Comparison of ENCODE assay signal across 9 cellular contexts in the genomic region with DNA sequence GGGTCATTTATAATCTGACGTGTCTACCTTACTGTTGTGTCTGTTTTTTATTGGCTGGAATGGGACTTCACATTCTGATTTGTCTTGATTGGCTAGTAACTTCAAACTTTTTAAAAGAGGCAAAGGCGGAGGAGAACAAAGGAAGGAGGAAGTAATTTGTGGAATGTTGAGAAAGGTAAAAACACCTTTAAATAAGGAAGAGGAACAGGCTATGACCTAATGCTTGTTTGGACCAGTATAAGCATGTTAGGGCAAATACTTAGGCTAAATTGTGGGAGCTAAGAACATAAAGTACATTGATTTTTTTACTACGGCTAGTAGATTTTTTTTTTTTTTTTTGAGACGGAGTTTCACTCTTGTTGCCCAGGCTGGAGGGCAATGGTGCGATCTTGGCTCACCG. TPM values are rescaled to one million over a fixed set of nuclear protein-coding genes. Genes with fewer than 3 reads are reported as not detected.
DNase-seq lines count a peak whose midpoint lies in the region; ATAC-seq and TF ChIP-seq lines count a peak whose summit lies in the region.
"Not testable (repeated sequence)": the region's sequence is repeated elsewhere in the genome, so short reads cannot be mapped to it uniquely, and the experiment has no call there.
"Had no signal": no experiment of that assay in that cellular context is flagged by ENCODE, and none has a peak within 500 bp of the region (broad histone marks: within the 10 kb centered on the region; RNA-seq: fewer than 3 reads in every experiment).

No MANE protein-coding gene starts in this region.

- TF ChIP-seq CTCF in HCT116 (IDR thresholded peaks at IDR 0.05 in 2 of 3, conservative IDR thresholded peaks at IDR 0.05 in 1 of 3; ENCODE audit: borderline replicate concordance in 1 of 3, insufficient read depth in 1 of 3, low read depth in 2 of 3, low read length in 2 of 3); MCF 10A (IDR thresholded peaks at IDR 0.05; ENCODE audit: unreplicated experiment): not testable (repeated sequence)

- not testable (repeated sequence) for H2AFZ ChIP-seq in HCT116 (ENCODE audit: low read depth, low read length, poor library complexity, severe bottlenecking)

- ATAC-seq in CD4-positive, CD25-positive, alpha-beta regulatory T cell (ENCODE audit: low read depth in 2 of 2); HCT116; memory B cell (ENCODE audit: low read depth): not testable (repeated sequence)

- H3K27me3 ChIP-seq in CD4-positive, CD25-positive, alpha-beta regulatory T cell (ENCODE audit: control insufficient read depth, insufficient read depth, low read length); HCT116 (ENCODE audit: insufficient read depth, low read length); esophagus (ENCODE audit: control insufficient read depth in 1 of 2, insufficient read depth in 2 of 2, low read length in 2 of 2): not testable (repeated sequence)

- RAD21 ChIA-PET in HCT116 (lab: Charles Lee; ENCODE audit: low non-redundant PET in 1 of 2, low total read pairs in 2 of 2, uncharacterized antibody in 2 of 2, unreplicated experiment in 2 of 2), result not testable (repeated sequence)

- BruUV-seq in HCT116 (replicated peaks; lab: Mats Ljungman, UMichigan), result TSS peak; percentile 45
- BruUV-seq in MCF 10A (replicated peaks; lab: Mats Ljungman, UMichigan), result not testable (repeated sequence)

- peaks cover 58% of the 10 kb centered on the region for H3K36me3 Mint-ChIP-seq in CD4-positive, CD25-positive, alpha-beta regulatory T cell
- H3K36me3 Mint-ChIP-seq in activated CD4-positive, alpha-beta T cell treated with anti-CD3 and anti-CD28 coated beads, Interleukin-2, amount 10 ng/mL, durations not matched to agents 24 days and 14 days (ENCODE audit: low read depth), result peaks cover 68% of the 10 kb centered on the region
- peaks cover 64% of the 10 kb centered on the region for H3K36me3 Mint-ChIP-seq in activated naive CD4-positive, alpha-beta T cell treated with anti-CD3 and anti-CD28 coated beads for 36 hours (ENCODE audit: low read depth)
- peaks cover 100% of the 10 kb centered on the region for H3K36me3 Mint-ChIP-seq in MCF 10A (ENCODE audit: insufficient read depth, unreplicated experiment)
- H3K36me3 Mint-ChIP-seq in memory B cell, result peaks cover 39% of the 10 kb centered on the region
- peaks cover 80% of the 10 kb centered on the region for H3K36me3 Mint-ChIP-seq in stimulated activated naive CD8-positive, alpha-beta T cell treated with anti-CD3 and anti-CD28 coated beads, Interleukin-15, Interleukin-2, amounts not matched to agents 100 ng/mL and 50 ng/mL, for 24 hours (ENCODE audit: low read depth)

- peak overlapping the region in 1 of 4 donors; percentile 38 for H3K4me3 Mint-ChIP-seq in CD4-positive, CD25-positive, alpha-beta regulatory T cell
- H3K4me3 Mint-ChIP-seq in activated CD4-positive, alpha-beta T cell treated with anti-CD3 and anti-CD28 coated beads, Interleukin-2, amount 10 ng/mL, durations not matched to agents 24 days and 14 days; activated naive CD4-positive, alpha-beta T cell treated with anti-CD3 and anti-CD28 coated beads for 36 hours; MCF 10A (ENCODE audit: unreplicated experiment); memory B cell; stimulated activated naive CD8-positive, alpha-beta T cell treated with anti-CD3 and anti-CD28 coated beads, Interleukin-15, Interleukin-2, amounts not matched to agents 100 ng/mL and 50 ng/mL, for 24 hours: not testable (repeated sequence)

- not testable (repeated sequence) for H3K4me1 ChIP-seq in CD4-positive, CD25-positive, alpha-beta regulatory T cell (ENCODE audit: control insufficient read depth, insufficient read depth, low read length, poor library complexity, severe bottlenecking); HCT116 (ENCODE audit: control insufficient read depth in 1 of 2, insufficient read depth in 2 of 2, low read length in 2 of 2); esophagus (ENCODE audit: control insufficient read depth in 2 of 2, insufficient read depth in 2 of 2, low read length in 1 of 2)

- H3K4me2 ChIP-seq in HCT116 (ENCODE audit: low read length), result not testable (repeated sequence)

- WGBS in esophagus, 2 donors, result 58 to 75% methylated on average over 6 of the region's 6 CpGs

- H3K79me2 ChIP-seq in HCT116 (ENCODE audit: insufficient read depth, low read length), result peaks cover 95% of the 10 kb centered on the region

- intact Hi-C loops in HCT116 (cut with micrococcal nuclease), result loop anchor here (5.0 kb wide), 1 partner anchor 81 kb away; no protein-coding TSS in a partner anchor
- intact Hi-C loops in activated CD4-positive, alpha-beta T cell treated with anti-CD3 and anti-CD28 coated beads, Interleukin-2, amount 10 ng/mL, durations not matched to agents 24 days and 14 days (cut with micrococcal nuclease); activated naive CD4-positive, alpha-beta T cell treated with anti-CD3 and anti-CD28 coated beads for 36 hours (cut with micrococcal nuclease); MCF 10A (cut with micrococcal nuclease): not testable (repeated sequence)

- H3K27ac ChIP-seq in CD4-positive, CD25-positive, alpha-beta regulatory T cell (ENCODE audit: insufficient read depth, low read length, poor library complexity, severe bottlenecking); HCT116 (ENCODE audit: low read depth, low read length): not testable (repeated sequence)
- H3K27ac ChIP-seq in esophagus (ENCODE audit: low read depth in 2 of 2, low read length in 1 of 2), result peak overlapping the region; percentile 79 to 84

- not testable (repeated sequence) for H3K9me3 ChIP-seq in CD4-positive, CD25-positive, alpha-beta regulatory T cell (ENCODE audit: control insufficient read depth in 2 of 2, low read length in 2 of 2); HCT116 (ENCODE audit: control insufficient read depth in 1 of 2, insufficient read depth in 1 of 2, low read depth in 1 of 2, low read length in 2 of 2); esophagus (ENCODE audit: control insufficient read depth in 2 of 2, insufficient read depth in 1 of 2, low read depth in 1 of 2, low read length in 1 of 2)

- H3K27ac Mint-ChIP-seq in CD4-positive, CD25-positive, alpha-beta regulatory T cell, result peak overlapping the region in 2 of 3 donors; percentile 36 to 82
- peak overlapping the region; percentile 29 for H3K27ac Mint-ChIP-seq in activated CD4-positive, alpha-beta T cell treated with anti-CD3 and anti-CD28 coated beads, Interleukin-2, amount 10 ng/mL, durations not matched to agents 24 days and 14 days
- H3K27ac Mint-ChIP-seq in activated naive CD4-positive, alpha-beta T cell treated with anti-CD3 and anti-CD28 coated beads for 36 hours, result peak overlapping the region; percentile 50
- peak overlapping the region; percentile 80 for H3K27ac Mint-ChIP-seq in MCF 10A (ENCODE audit: low read depth, unreplicated experiment)
- peak overlapping the region; percentile 22 for H3K27ac Mint-ChIP-seq in memory B cell
- H3K27ac Mint-ChIP-seq in stimulated activated naive CD8-positive, alpha-beta T cell treated with anti-CD3 and anti-CD28 coated beads, Interleukin-15, Interleukin-2, amounts not matched to agents 100 ng/mL and 50 ng/mL, for 24 hours, result peak overlapping the region; percentile 80

- H3K9me3 Mint-ChIP-seq in CD4-positive, CD25-positive, alpha-beta regulatory T cell; activated CD4-positive, alpha-beta T cell treated with anti-CD3 and anti-CD28 coated beads, Interleukin-2, amount 10 ng/mL, durations not matched to agents 24 days and 14 days; activated naive CD4-positive, alpha-beta T cell treated with anti-CD3 and anti-CD28 coated beads for 36 hours; MCF 10A (ENCODE audit: unreplicated experiment); memory B cell; stimulated activated naive CD8-positive, alpha-beta T cell treated with anti-CD3 and anti-CD28 coated beads, Interleukin-15, Interleukin-2, amounts not matched to agents 100 ng/mL and 50 ng/mL, for 24 hours: not testable (repeated sequence)

- H3K4me1 Mint-ChIP-seq in CD4-positive, CD25-positive, alpha-beta regulatory T cell, result peaks cover 4 to 31% (median 24%) of the 10 kb centered on the region in 4 donors
- H3K4me1 Mint-ChIP-seq in activated CD4-positive, alpha-beta T cell treated with anti-CD3 and anti-CD28 coated beads, Interleukin-2, amount 10 ng/mL, durations not matched to agents 24 days and 14 days, result peaks cover 13% of the 10 kb centered on the region
- H3K4me1 Mint-ChIP-seq in activated naive CD4-positive, alpha-beta T cell treated with anti-CD3 and anti-CD28 coated beads for 36 hours (ENCODE audit: low read depth), result peaks cover 26% of the 10 kb centered on the region
- not testable (repeated sequence) for H3K4me1 Mint-ChIP-seq in MCF 10A (ENCODE audit: insufficient read depth, unreplicated experiment); memory B cell
- H3K4me1 Mint-ChIP-seq in stimulated activated naive CD8-positive, alpha-beta T cell treated with anti-CD3 and anti-CD28 coated beads, Interleukin-15, Interleukin-2, amounts not matched to agents 100 ng/mL and 50 ng/mL, for 24 hours (ENCODE audit: low read depth), result peaks cover 29% of the 10 kb centered on the region

- H3K9me2 ChIP-seq in HCT116 (ENCODE audit: insufficient read depth), result not testable (repeated sequence)

- not testable (repeated sequence) for TF ChIP-seq RAD21 in HCT116 (IDR thresholded peaks at IDR 0.05; ENCODE audit: low read depth)

- not testable (repeated sequence) for H3K9ac ChIP-seq in HCT116 (ENCODE audit: low read length)

- H3K36me3 ChIP-seq in CD4-positive, CD25-positive, alpha-beta regulatory T cell (ENCODE audit: control insufficient read depth, insufficient read depth, low read length), result peaks cover 81% of the 10 kb centered on the region
- H3K36me3 ChIP-seq in HCT116 (ENCODE audit: control insufficient read depth in 1 of 2, insufficient read depth in 2 of 2, low read length in 2 of 2) (peaks cover 64 to 76% of the 10 kb centered on the region in 2 experiments), esophagus (ENCODE audit: control insufficient read depth in 2 of 2, insufficient read depth in 2 of 2, low read length in 1 of 2) (peaks cover 2 to 26% of the 10 kb centered on the region in 2 donors)

- H3K27me3 Mint-ChIP-seq in CD4-positive, CD25-positive, alpha-beta regulatory T cell; activated CD4-positive, alpha-beta T cell treated with anti-CD3 and anti-CD28 coated beads, Interleukin-2, amount 10 ng/mL, durations not matched to agents 24 days and 14 days; activated naive CD4-positive, alpha-beta T cell treated with anti-CD3 and anti-CD28 coated beads for 36 hours (ENCODE audit: low read depth); MCF 10A (ENCODE audit: insufficient read depth, unreplicated experiment); memory B cell; stimulated activated naive CD8-positive, alpha-beta T cell treated with anti-CD3 and anti-CD28 coated beads, Interleukin-15, Interleukin-2, amounts not matched to agents 100 ng/mL and 50 ng/mL, for 24 hours: not testable (repeated sequence)

- H4K20me1 ChIP-seq in HCT116 (ENCODE audit: insufficient read depth), result peaks cover 12% of the 10 kb centered on the region; the same call in 1 of the 2 replicates

- DNase-seq in CD4-positive, CD25-positive, alpha-beta regulatory T cell; HCT116 (ENCODE audit: low read depth, low spot score); activated CD4-positive, alpha-beta T cell treated with anti-CD3 and anti-CD28 coated beads, Interleukin-2, amount 10 ng/mL, durations not matched to agents 24 days and 14 days; activated naive CD4-positive, alpha-beta T cell treated with anti-CD3 and anti-CD28 coated beads for 36 hours; MCF 10A (ENCODE audit: unreplicated experiment); memory B cell (ENCODE audit: low spot score in 2 of 2): not testable (repeated sequence)

- POLR2A ChIA-PET in HCT116 (lab: Charles Lee), result not testable (repeated sequence)
- POLR2A ChIA-PET in MCF 10A (lab: Yijun Ruan, JAX), result interaction anchor here (0.6 kb wide), 1 partner anchor 17 kb away, joined by 3 read pairs; no protein-coding TSS in a partner anchor

- CTCF ChIA-PET in HCT116 (lab: Charles Lee), result not testable (repeated sequence)
- CTCF ChIA-PET in activated naive CD4-positive, alpha-beta T cell treated with anti-CD3 and anti-CD28 coated beads for 36 hours (lab: Charles Lee), result interaction anchor here (1.8 to 2.3 kb wide), 2 partner anchors 156 to 237 kb away, joined by 6 to 7 read pairs; no protein-coding TSS in a partner anchor
- CTCF ChIA-PET in MCF 10A (lab: Yijun Ruan, JAX), result interaction anchor here (0.7 to 1.2 kb wide), 3 partner anchors 10 to 703 kb away, joined by 4 to 6 read pairs (median 4); no protein-coding TSS in a partner anchor

- H3K4me3 ChIP-seq in CD4-positive, CD25-positive, alpha-beta regulatory T cell (ENCODE audit: low read depth, low read length); HCT116 (replicated peaks in 1 of 2; ENCODE audit: low read depth in 1 of 2, low read length in 2 of 2); esophagus (ENCODE audit: low read depth in 1 of 2, low read length in 2 of 2): not testable (repeated sequence)

- TF ChIP-seq POLR2A in HCT116 (IDR thresholded peaks at IDR 0.05; ENCODE audit: borderline replicate concordance, extremely low read depth, insufficient read depth, insufficient read length), result not testable (repeated sequence)

RNA-seq across cellular contexts. Expression of a gene that starts 18.0 kb away (rescaled TPM):
- 292 TPM for total RNA-seq in CD4-positive, CD25-positive, alpha-beta regulatory T cell
- polyA plus RNA-seq in CD4-positive, CD25-positive, alpha-beta regulatory T cell, result 10 to 100 TPM; 32.6 to 71.6 (median 51.0) TPM
- total RNA-seq in HCT116 (2021; ENCODE audit: unreplicated experiment) (122 TPM), MCF 10A (2022) (92.9 and 113 TPM in 2 replicates)
- 54.6 and 76.3 TPM in 2 replicates for polyA plus RNA-seq in HCT116 (2012)
- 96.8 and 103 TPM in 2 replicates for total RNA-seq in activated CD4-positive, alpha-beta T cell treated with anti-CD3 and anti-CD28 coated beads, Interleukin-2, amount 10 ng/mL, durations not matched to agents 24 days and 14 days
- total RNA-seq in activated naive CD4-positive, alpha-beta T cell treated with anti-CD3 and anti-CD28 coated beads for 36 hours, result 10 to 100 TPM; 77.8 to 79.0 TPM
- polyA plus RNA-seq in esophagus, result 10 to 100 TPM; 54.6 to 93.7 TPM

RNA-seq across cellular contexts. Expression of a gene that starts 43.5 kb away (rescaled TPM):
- total RNA-seq in CD4-positive, CD25-positive, alpha-beta regulatory T cell, result 1.7 TPM
- polyA plus RNA-seq in CD4-positive, CD25-positive, alpha-beta regulatory T cell, result not detected
- total RNA-seq in HCT116 (2021; ENCODE audit: unreplicated experiment) (79.1 TPM), MCF 10A (2022) (27.0 and 29.8 TPM in 2 replicates)
- polyA plus RNA-seq in HCT116 (2012), result 21.3 and 43.7 TPM in 2 replicates
- total RNA-seq in activated CD4-positive, alpha-beta T cell treated with anti-CD3 and anti-CD28 coated beads, Interleukin-2, amount 10 ng/mL, durations not matched to agents 24 days and 14 days, result 2.2 and 2.7 TPM in 2 replicates
- under 1 TPM; 0.29 to 0.54 TPM for total RNA-seq in activated naive CD4-positive, alpha-beta T cell treated with anti-CD3 and anti-CD28 coated beads for 36 hours
- polyA plus RNA-seq in esophagus, result 1 to 10 TPM; 2.5 to 3.5 TPM
- total RNA-seq: CD8-positive, alpha-beta T cell had no signal

Comparison
In these comparisons a context has a peak if more than half of its experiments do, and no peak if none do; other contexts are left out.
1. H3K27ac Mint-ChIP-seq: peak in every context shown above with its lines; median percentile 80 in MCF 10A; 80 in stimulated activated naive CD8-positive, alpha-beta T cell treated with anti-CD3 and anti-CD28 coated beads, Interleukin-15, Interleukin-2, amounts not matched to agents 100 ng/mL and 50 ng/mL, for 24 hours; 59 in CD4-positive, CD25-positive, alpha-beta regulatory T cell; 50 in activated naive CD4-positive, alpha-beta T cell treated with anti-CD3 and anti-CD28 coated beads for 36 hours; 29 in activated CD4-positive, alpha-beta T cell treated with anti-CD3 and anti-CD28 coated beads, Interleukin-2, amount 10 ng/mL, durations not matched to agents 24 days and 14 days; 22 in memory B cell.